Comparison of ENCODE assay signal across 15 cellular contexts in the genomic region with DNA sequence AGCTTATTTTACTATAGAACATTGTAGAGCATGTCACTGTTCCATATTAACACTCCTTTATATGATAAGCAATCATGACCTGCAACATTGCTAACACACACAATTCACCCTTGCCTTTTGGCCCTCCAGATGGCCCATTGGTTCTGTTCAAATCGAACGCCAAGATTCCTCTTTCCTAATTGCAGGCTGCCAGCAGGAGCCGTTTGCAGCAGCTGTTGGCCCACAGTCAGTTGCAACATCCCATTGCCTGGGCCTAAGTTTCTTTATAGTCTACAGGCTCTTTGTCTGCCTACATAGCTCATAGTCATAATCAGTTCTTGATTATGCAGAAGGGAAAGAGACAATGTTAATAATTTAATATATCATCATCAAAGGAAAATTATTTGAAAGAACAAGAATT. TPM values are rescaled to one million over a fixed set of nuclear protein-coding genes. Genes with fewer than 3 reads are reported as not detected.
A peak's percentile ranks its signal among the peaks of the same experiment; 100 is the strongest.
DNase-seq lines count a peak whose midpoint lies in the region; ATAC-seq, FAIRE-seq and TF ChIP-seq lines count a peak whose summit lies in the region.
"Had no signal": no experiment of that assay in that cellular context is flagged by ENCODE, and none has a peak within 500 bp of the region (broad histone marks: within the 10 kb centered on the region; RNA-seq: fewer than 3 reads in every experiment).

No MANE protein-coding gene starts in this region.

- no peak overlapping the region for H2BK5ac ChIP-seq in H1 (ENCODE audit: low read depth, low read length)

- no peak overlapping the region for H3K4ac ChIP-seq in H1 (replicated peaks; ENCODE audit: insufficient read length, low read depth, low read length)

- H3K79me2 ChIP-seq in H1 (ENCODE audit: control insufficient read depth in 1 of 2, insufficient read depth in 2 of 2, low read length in 2 of 2): no peaks in the 10 kb centered on the region
- H3K79me2 ChIP-seq: hepatocyte had no signal

- TF ChIP-seq POLR2A in H1 (IDR thresholded peaks at IDR 0.05; ENCODE audit: control extremely low read depth in 1 of 2, low read depth in 2 of 2, low read length in 2 of 2): no peak

- intact Hi-C loops in psoas muscle (cut with DNase I): no loop called here

- H2BK120ac ChIP-seq in H1 (replicated peaks; ENCODE audit: low read depth, low read length): no peak overlapping the region

- H3K27me3 Mint-ChIP-seq in activated CD4-positive, alpha-beta memory T cell treated with anti-CD3 and anti-CD28 coated beads, Interleukin-2, amount 10 ng/mL, durations not matched to agents 7 days and 5 days: peaks cover 5% of the 10 kb centered on the region

- no peaks in the 10 kb centered on the region for H4K20me1 ChIP-seq in H1 (replicated peaks in 1 of 2; ENCODE audit: control insufficient read depth in 1 of 2, insufficient read depth in 2 of 2, low read length in 2 of 2)

- no peaks in the 10 kb centered on the region for H3K23me2 ChIP-seq in H1 (ENCODE audit: low read depth, low read length)

- H3K4me3 Mint-ChIP-seq in activated CD4-positive, alpha-beta memory T cell treated with anti-CD3 and anti-CD28 coated beads, Interleukin-2, amount 10 ng/mL, durations not matched to agents 7 days and 5 days: no peak overlapping the region
- H3K4me3 Mint-ChIP-seq: activated CD4-positive, alpha-beta T cell treated with anti-CD3 and anti-CD28 coated beads for 36 hours; memory B cell had no signal

- H3K4me1 ChIP-seq in H1 (replicated peaks in 1 of 4; ENCODE audit: control insufficient read depth in 3 of 4, insufficient read depth in 4 of 4, low read length in 3 of 4): no peaks in the 10 kb centered on the region
- H3K4me1 ChIP-seq in psoas muscle: peaks cover 5% of the 10 kb centered on the region

- 92% methylated on average over 3 of the region's 3 CpGs; no CpG with 5 or more reads in 1 of the 2 experiments for WGBS in H1 (ENCODE audit: extremely low coverage in 1 of 2, insufficient coverage in 1 of 2, insufficient read length in 1 of 2, insufficient replicate concordance in 2 of 2, low coverage in 1 of 2, low lambda C conversion rate in 2 of 2, missing lambda C conversion rate in 1 of 2), 2 experiments
- WGBS in psoas muscle, 3 donors: 6 to 17% (median 11%) methylated on average over 3 of the region's 3 CpGs

- H2AK5ac ChIP-seq in H1 (ENCODE audit: low read depth, low read length): no peak overlapping the region

- no peak overlapping the region for H3K23ac ChIP-seq in H1 (ENCODE audit: insufficient read length)

- no peak for TF ChIP-seq RAD21 in H1 (IDR thresholded peaks at IDR 0.05 in 1 of 2, conservative IDR thresholded peaks at IDR 0.05 in 1 of 2; ENCODE audit: low read depth in 2 of 2, low read length in 2 of 2)

- no peak overlapping the region for H2BK20ac ChIP-seq in H1 (ENCODE audit: low read length)

- no peak overlapping the region for H3K56ac ChIP-seq in H1 (replicated peaks; ENCODE audit: insufficient read length, low read depth, low read length)

- peak; percentile 18 to 62 for DNase-seq in NCI-H2081 (lab: John Stamatoyannopoulos, UW)
- no peak for DNase-seq in NCI-H2081 treated with DMSO at 0.1 percent for 48 hours (lab: John Stamatoyannopoulos, UW)
- DNase-seq in NCI-H524 treated with DMSO at 0.1 percent for 48 hours (lab: John Stamatoyannopoulos, UW): peak; percentile 67
- no peak for DNase-seq in H1 (ENCODE audit: low read depth in 1 of 2, low spot score in 2 of 2)
- peak; percentile 47 to 72 for DNase-seq in psoas muscle
- no peak for DNase-seq in activated CD4-positive, alpha-beta memory T cell treated with anti-CD3 and anti-CD28 coated beads, Interleukin-2, amount 10 ng/mL, durations not matched to agents 7 days and 5 days
- no peak for DNase-seq in activated naive CD4-positive, alpha-beta T cell (lab: John Stamatoyannopoulos, UW)
- DNase-seq in RCC 7860 (ENCODE audit: low spot score): no peak
- DNase-seq: activated CD4-positive, alpha-beta T cell treated with anti-CD3 and anti-CD28 coated beads for 36 hours; NCI-H510A had no signal

- H3K36me3 Mint-ChIP-seq in activated CD4-positive, alpha-beta memory T cell treated with anti-CD3 and anti-CD28 coated beads, Interleukin-2, amount 10 ng/mL, durations not matched to agents 7 days and 5 days (ENCODE audit: low read depth): no peaks in the 10 kb centered on the region
- H3K36me3 Mint-ChIP-seq: memory B cell had no signal

- H3K27ac Mint-ChIP-seq in activated CD4-positive, alpha-beta memory T cell treated with anti-CD3 and anti-CD28 coated beads, Interleukin-2, amount 10 ng/mL, durations not matched to agents 7 days and 5 days: no peak overlapping the region
- H3K27ac Mint-ChIP-seq: activated CD4-positive, alpha-beta T cell treated with anti-CD3 and anti-CD28 coated beads for 36 hours; memory B cell had no signal

- H3K9me3 ChIP-seq in H1 (ENCODE audit: insufficient read depth in 2 of 2, low read depth in 1 of 2, low read length in 1 of 2) (no peaks in the 10 kb centered on the region), psoas muscle (no peaks in the 10 kb centered on the region)

- H3K14ac ChIP-seq in H1 (ENCODE audit: insufficient read length): no peak overlapping the region

- peak in 2 of 4 donors; percentile 26 to 57 for ATAC-seq in psoas muscle
- ATAC-seq: activated CD4-positive, alpha-beta T cell treated with anti-CD3 and anti-CD28 coated beads for 36 hours; HCT116 had no signal

- no peak overlapping the region for H4K91ac ChIP-seq in H1 (replicated peaks; ENCODE audit: insufficient read length, low read length)

- no peak for TF ChIP-seq CTCF in H1 (IDR thresholded peaks at IDR 0.05; ENCODE audit: control extremely low read depth in 1 of 3, insufficient read depth in 1 of 3, low read depth in 1 of 3, low read length in 3 of 3)
- TF ChIP-seq CTCF in psoas muscle (IDR thresholded peaks at IDR 0.05): no peak

- TF ChIP-seq EP300 in H1 (IDR thresholded peaks at IDR 0.05; ENCODE audit: borderline replicate concordance in 1 of 2, low read depth in 2 of 2, low read length in 2 of 2): no peak

- H4K5ac ChIP-seq in H1 (ENCODE audit: insufficient read length, low read depth, low read length): no peak overlapping the region

- H3K9me3 Mint-ChIP-seq in activated CD4-positive, alpha-beta memory T cell treated with anti-CD3 and anti-CD28 coated beads, Interleukin-2, amount 10 ng/mL, durations not matched to agents 7 days and 5 days: no peaks in the 10 kb centered on the region
- H3K9me3 Mint-ChIP-seq: memory B cell had no signal

- H3K27ac ChIP-seq in H1 (ENCODE audit: low read depth, low read length) (no peak overlapping the region), psoas muscle (no peak overlapping the region)
- H3K27ac ChIP-seq: 22Rv1, hepatocyte, KMS-11 had no signal

- no peak overlapping the region for H2AFZ ChIP-seq in H1 (ENCODE audit: low read length)
- H2AFZ ChIP-seq: hepatocyte had no signal

- CTCF ChIA-PET in H1 (lab: Charles Lee; ENCODE audit: partially characterized antibody): interaction anchor here (0.6 kb wide), 2 partner anchors 36 to 1444 kb away, joined by 3 read pairs; no protein-coding TSS in a partner anchor
- CTCF ChIA-PET in activated CD4-positive, alpha-beta memory T cell treated with anti-CD3 and anti-CD28 coated beads, Interleukin-2, amount 10 ng/mL, durations not matched to agents 7 days and 5 days (lab: Charles Lee): interaction anchor here (1.7 kb wide), 1 partner anchor 10 kb away, joined by 5 read pairs; no protein-coding TSS in a partner anchor

- H3K4me1 Mint-ChIP-seq in activated CD4-positive, alpha-beta memory T cell treated with anti-CD3 and anti-CD28 coated beads, Interleukin-2, amount 10 ng/mL, durations not matched to agents 7 days and 5 days: no peaks in the 10 kb centered on the region
- H3K4me1 Mint-ChIP-seq: activated CD4-positive, alpha-beta T cell treated with anti-CD3 and anti-CD28 coated beads for 36 hours; memory B cell had no signal

- H3K4me2 ChIP-seq in H1 (ENCODE audit: insufficient read depth in 1 of 2, low read depth in 2 of 2, low read length in 2 of 2): no peak overlapping the region
- H3K4me2 ChIP-seq: hepatocyte, KMS-11 had no signal

- no peak for FAIRE-seq in H1 (lab: Jason Lieb, UNC)
- no peak for FAIRE-seq in RCC 7860 (lab: Jason Lieb, UNC)

- POLR2A ChIA-PET in H1 (lab: Charles Lee; ENCODE audit: partially characterized antibody): no interaction called here
- POLR2A ChIA-PET in activated CD4-positive, alpha-beta memory T cell treated with anti-CD3 and anti-CD28 coated beads, Interleukin-2, amount 10 ng/mL, durations not matched to agents 7 days and 5 days (lab: Charles Lee): no interaction called here

- no peaks in the 10 kb centered on the region for H3K79me1 ChIP-seq in H1 (ENCODE audit: low read depth, low read length)

- H3K27me3 ChIP-seq in H1 (replicated peaks in 1 of 4; ENCODE audit: control insufficient read depth in 3 of 4, extremely low read depth in 1 of 4, insufficient read depth in 3 of 4, low read length in 3 of 4) (no peaks in the 10 kb centered on the region; a peak in 1 of 7 replicates), psoas muscle (ENCODE audit: insufficient read depth in 3 of 3, low read length in 2 of 3) (no peaks in the 10 kb centered on the region)
- H3K27me3 ChIP-seq: hepatocyte had no signal

- no peak overlapping the region for H2BK15ac ChIP-seq in H1 (ENCODE audit: low read length)

- H2BK12ac ChIP-seq in H1 (ENCODE audit: low read depth, low read length): no peak overlapping the region

- H4K8ac ChIP-seq in H1 (ENCODE audit: extremely low read depth, insufficient read depth, low read length): no peak overlapping the region

- H3K18ac ChIP-seq in H1 (ENCODE audit: extremely low read depth, low read length): no peak overlapping the region

- H3K4me3 ChIP-seq in H1 (ENCODE audit: extremely low read depth in 1 of 4, insufficient read depth in 2 of 4, low read depth in 3 of 4, low read length in 4 of 4) (no peak overlapping the region), psoas muscle (no peak overlapping the region)
- H3K4me3 ChIP-seq: hepatocyte had no signal

- H3K36me3 ChIP-seq in H1 (ENCODE audit: control insufficient read depth in 2 of 4, insufficient read depth in 4 of 4, low read length in 3 of 4) (no peaks in the 10 kb centered on the region), psoas muscle (ENCODE audit: insufficient read depth in 1 of 2, low read depth in 1 of 2) (no peaks in the 10 kb centered on the region)

- H3K9ac ChIP-seq in H1 (replicated peaks in 1 of 4; ENCODE audit: extremely low read depth in 1 of 4, low read depth in 3 of 4, low read length in 3 of 4): no peak overlapping the region
- H3K9ac ChIP-seq: KMS-11 had no signal

RNA-seq across cellular contexts. Expression of a gene that starts 37.6 kb away (rescaled TPM):
- 9.1 and 9.6 TPM in 2 replicates for total RNA-seq in H1 (2021; fragmentation: NEBNext Ultra II Directional; extraction: Animal tissue kit (Norgen Biotek cat#: 25700))
- polyA plus RNA-seq in H1 (2011; rRNA removed) (2.5 and 2.7 TPM in 2 replicates), psoas muscle (10 to 100 TPM; 11.6 to 19.2 (median 14.4) TPM)
- polyA plus RNA-seq in H1 (2011; cell fraction: cytosol; rRNA removed): 2.1 TPM
- 3.3 TPM for polyA plus RNA-seq in H1 (2011; cell fraction: nucleus; rRNA removed)
- polyA plus RNA-seq in H1 (2012, experiment 1 of 2): 2.6 to 4.9 TPM (median 3.5 TPM) in 4 replicates
- 0.73 TPM for polyA plus RNA-seq in H1 (2012, experiment 2 of 2)
- polyA plus RNA-seq in H1 (2013, experiment 1 of 2): 5.1 TPM
- 4.5 TPM for polyA plus RNA-seq in H1 (2013, experiment 2 of 2)
- polyA minus RNA-seq in H1 (2011; rRNA and poly(A)+ RNA removed): 3.5 and 4.1 TPM in 2 replicates
- polyA minus RNA-seq in H1 (2011; cell fraction: cytosol; rRNA and poly(A)+ RNA removed): 4.3 TPM
- polyA minus RNA-seq in H1 (2011; cell fraction: nucleus; rRNA and poly(A)+ RNA removed): 5.7 TPM
- 10 to 100 TPM; 22.4 to 31.3 (median 26.7) TPM for total RNA-seq in psoas muscle
- total RNA-seq in activated CD4-positive, alpha-beta memory T cell treated with anti-CD3 and anti-CD28 coated beads, Interleukin-2, amount 10 ng/mL, durations not matched to agents 7 days and 5 days: 1 to 10 TPM; 7.1 to 7.3 TPM

Comparison
In these comparisons a context has a peak if more than half of its experiments do, and no peak if none do; other contexts are left out.
1. DNase-seq: peak in NCI-H2081 (2 of 2), NCI-H524 treated with DMSO at 0.1 percent for 48 hours (single experiment) and psoas muscle (2 of 2); none in NCI-H2081 treated with DMSO at 0.1 percent for 48 hours (single experiment), H1 (0 of 2), activated CD4-positive, alpha-beta memory T cell treated with anti-CD3 and anti-CD28 coated beads, Interleukin-2, amount 10 ng/mL, durations not matched to agents 7 days and 5 days (single experiment), activated naive CD4-positive, alpha-beta T cell (0 of 4) and RCC 7860 (single experiment).